ENCODE assay signal across 1 cellular context in the genomic region with DNA sequence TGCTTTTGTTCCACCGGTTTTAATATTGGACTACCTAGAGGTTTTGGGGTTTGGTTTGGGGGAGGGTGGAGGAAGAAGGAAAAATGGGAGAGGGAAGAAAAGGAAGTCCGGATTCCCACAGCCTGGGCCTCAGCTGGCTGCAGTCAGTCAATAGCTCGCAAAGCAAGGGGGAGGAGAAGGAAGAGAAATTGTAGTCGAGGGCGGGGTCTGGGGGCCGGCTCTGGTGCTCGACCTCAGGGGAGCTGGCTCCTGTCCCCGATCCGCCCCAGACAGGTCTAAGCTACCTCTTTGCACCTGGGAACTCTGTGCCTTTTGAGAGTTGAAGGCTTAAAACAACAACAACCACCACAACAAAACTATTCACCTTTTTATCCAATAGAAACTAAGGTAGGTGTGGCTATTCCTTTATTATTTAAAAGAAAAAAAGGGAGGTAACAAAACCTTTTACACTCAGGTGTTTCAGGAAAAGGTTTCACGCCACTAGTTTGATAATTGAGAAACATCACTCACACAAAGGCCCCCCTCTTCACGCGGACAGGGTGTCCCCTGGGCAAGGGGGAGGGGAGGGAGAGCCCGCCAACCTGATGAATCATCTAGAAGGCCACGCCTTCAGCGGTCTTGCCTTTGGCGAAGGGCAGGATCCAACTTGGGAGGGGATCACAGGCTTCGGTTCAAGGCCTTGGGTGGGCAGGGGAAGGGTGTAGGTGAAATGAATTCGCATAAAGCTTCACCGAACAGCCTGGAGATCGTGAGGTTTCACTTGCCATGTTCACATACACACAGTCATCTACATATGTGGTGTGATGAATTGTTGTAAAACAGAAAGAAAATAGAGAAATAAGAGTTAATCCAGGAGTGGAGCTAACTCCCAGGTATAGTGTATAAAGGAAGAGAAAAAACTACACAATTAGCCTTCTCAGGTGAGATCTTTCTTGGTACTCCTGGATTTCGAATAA.
TF ChIP-seq lines count a peak whose summit lies in the region.

No MANE protein-coding gene starts in this region.

TF ChIP-seq in K562, 482 proteins besides CTCF, POLR2A, EP300 and RAD21 (continued from another document and continues in another):
- TF ChIP-seq, protein P1, sequence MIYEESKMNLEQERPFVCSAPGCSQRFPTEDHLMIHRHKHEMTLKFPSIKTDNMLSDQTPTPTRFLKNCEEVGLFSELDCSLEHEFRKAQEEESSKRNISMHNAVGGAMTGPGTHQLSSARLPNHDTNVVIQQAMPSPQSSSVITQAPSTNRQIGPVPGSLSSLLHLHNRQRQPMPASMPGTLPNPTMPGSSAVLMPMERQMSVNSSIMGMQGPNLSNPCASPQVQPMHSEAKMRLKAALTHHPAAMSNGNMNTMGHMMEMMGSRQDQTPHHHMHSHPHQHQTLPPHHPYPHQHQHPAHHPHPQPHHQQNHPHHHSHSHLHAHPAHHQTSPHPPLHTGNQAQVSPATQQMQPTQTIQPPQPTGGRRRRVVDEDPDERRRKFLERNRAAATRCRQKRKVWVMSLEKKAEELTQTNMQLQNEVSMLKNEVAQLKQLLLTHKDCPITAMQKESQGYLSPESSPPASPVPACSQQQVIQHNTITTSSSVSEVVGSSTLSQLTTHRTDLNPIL (CRISPR knock-in tag; IDR thresholded peaks at IDR 0.05), result no peak
- no peak for TF ChIP-seq RFX7 (CRISPR knock-in tag; IDR thresholded peaks at IDR 0.05)
- TF ChIP-seq ZNF644 (tag; IDR thresholded peaks at IDR 0.05; ENCODE audit: low read depth), result no peak
- no peak for TF ChIP-seq CBFA2T2 (conservative IDR thresholded peaks at IDR 0.05)
- no peak for TF ChIP-seq SMAD3 (CRISPR knock-in tag; conservative IDR thresholded peaks at IDR 0.05)
- no peak for TF ChIP-seq KAT2B (IDR thresholded peaks at IDR 0.05; ENCODE audit: low read depth, low read length)
- TF ChIP-seq BCL6 (CRISPR knock-in tag; IDR thresholded peaks at IDR 0.05), result no peak
- TF ChIP-seq, protein P2, sequence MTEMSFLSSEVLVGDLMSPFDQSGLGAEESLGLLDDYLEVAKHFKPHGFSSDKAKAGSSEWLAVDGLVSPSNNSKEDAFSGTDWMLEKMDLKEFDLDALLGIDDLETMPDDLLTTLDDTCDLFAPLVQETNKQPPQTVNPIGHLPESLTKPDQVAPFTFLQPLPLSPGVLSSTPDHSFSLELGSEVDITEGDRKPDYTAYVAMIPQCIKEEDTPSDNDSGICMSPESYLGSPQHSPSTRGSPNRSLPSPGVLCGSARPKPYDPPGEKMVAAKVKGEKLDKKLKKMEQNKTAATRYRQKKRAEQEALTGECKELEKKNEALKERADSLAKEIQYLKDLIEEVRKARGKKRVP (CRISPR knock-in tag; IDR thresholded peaks at IDR 0.05), result no peak
- no peak for TF ChIP-seq ZSCAN29 (IDR thresholded peaks at IDR 0.05)
- no peak for TF ChIP-seq SUPT5H (IDR thresholded peaks at IDR 0.05)
- no peak for TF ChIP-seq PURB (CRISPR knock-in tag; IDR thresholded peaks at IDR 0.05; ENCODE audit: low read depth)
- no peak for TF ChIP-seq RAD51 (IDR thresholded peaks at IDR 0.05; ENCODE audit: borderline replicate concordance, low read depth)
- TF ChIP-seq RFX5 (IDR thresholded peaks at IDR 0.05; ENCODE audit: low read depth, low read length), result no peak
- TF ChIP-seq, protein P3, sequence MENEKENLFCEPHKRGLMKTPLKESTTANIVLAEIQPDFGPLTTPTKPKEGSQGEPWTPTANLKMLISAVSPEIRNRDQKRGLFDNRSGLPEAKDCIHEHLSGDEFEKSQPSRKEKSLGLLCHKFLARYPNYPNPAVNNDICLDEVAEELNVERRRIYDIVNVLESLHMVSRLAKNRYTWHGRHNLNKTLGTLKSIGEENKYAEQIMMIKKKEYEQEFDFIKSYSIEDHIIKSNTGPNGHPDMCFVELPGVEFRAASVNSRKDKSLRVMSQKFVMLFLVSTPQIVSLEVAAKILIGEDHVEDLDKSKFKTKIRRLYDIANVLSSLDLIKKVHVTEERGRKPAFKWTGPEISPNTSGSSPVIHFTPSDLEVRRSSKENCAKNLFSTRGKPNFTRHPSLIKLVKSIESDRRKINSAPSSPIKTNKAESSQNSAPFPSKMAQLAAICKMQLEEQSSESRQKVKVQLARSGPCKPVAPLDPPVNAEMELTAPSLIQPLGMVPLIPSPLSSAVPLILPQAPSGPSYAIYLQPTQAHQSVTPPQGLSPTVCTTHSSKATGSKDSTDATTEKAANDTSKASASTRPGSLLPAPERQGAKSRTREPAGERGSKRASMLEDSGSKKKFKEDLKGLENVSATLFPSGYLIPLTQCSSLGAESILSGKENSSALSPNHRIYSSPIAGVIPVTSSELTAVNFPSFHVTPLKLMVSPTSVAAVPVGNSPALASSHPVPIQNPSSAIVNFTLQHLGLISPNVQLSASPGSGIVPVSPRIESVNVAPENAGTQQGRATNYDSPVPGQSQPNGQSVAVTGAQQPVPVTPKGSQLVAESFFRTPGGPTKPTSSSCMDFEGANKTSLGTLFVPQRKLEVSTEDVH (IDR thresholded peaks at IDR 0.05; ENCODE audit: low read depth, partially characterized antibody), result peak; percentile 39
- TF ChIP-seq, protein P4, sequence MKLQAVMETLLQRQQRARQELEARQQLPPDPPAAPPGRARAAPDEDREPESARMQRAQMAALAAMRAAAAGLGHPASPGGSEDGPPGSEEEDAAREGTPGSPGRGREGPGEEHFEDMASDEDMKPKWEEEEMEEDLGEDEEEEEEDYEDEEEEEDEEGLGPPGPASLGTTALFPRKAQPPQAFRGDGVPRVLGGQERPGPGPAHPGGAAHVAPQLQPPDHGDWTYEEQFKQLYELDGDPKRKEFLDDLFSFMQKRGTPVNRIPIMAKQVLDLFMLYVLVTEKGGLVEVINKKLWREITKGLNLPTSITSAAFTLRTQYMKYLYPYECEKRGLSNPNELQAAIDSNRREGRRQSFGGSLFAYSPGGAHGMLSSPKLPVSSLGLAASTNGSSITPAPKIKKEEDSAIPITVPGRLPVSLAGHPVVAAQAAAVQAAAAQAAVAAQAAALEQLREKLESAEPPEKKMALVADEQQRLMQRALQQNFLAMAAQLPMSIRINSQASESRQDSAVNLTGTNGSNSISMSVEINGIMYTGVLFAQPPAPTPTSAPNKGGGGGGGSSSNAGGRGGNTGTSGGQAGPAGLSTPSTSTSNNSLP (IDR thresholded peaks at IDR 0.05; ENCODE audit: borderline replicate concordance, low read depth, low read length), result no peak
- TF ChIP-seq ZNF23 (CRISPR knock-in tag; IDR thresholded peaks at IDR 0.05), result no peak
- no peak for TF ChIP-seq ZNF175 (CRISPR knock-in tag; IDR thresholded peaks at IDR 0.05; ENCODE audit: low read depth)
- TF ChIP-seq, protein P5, sequence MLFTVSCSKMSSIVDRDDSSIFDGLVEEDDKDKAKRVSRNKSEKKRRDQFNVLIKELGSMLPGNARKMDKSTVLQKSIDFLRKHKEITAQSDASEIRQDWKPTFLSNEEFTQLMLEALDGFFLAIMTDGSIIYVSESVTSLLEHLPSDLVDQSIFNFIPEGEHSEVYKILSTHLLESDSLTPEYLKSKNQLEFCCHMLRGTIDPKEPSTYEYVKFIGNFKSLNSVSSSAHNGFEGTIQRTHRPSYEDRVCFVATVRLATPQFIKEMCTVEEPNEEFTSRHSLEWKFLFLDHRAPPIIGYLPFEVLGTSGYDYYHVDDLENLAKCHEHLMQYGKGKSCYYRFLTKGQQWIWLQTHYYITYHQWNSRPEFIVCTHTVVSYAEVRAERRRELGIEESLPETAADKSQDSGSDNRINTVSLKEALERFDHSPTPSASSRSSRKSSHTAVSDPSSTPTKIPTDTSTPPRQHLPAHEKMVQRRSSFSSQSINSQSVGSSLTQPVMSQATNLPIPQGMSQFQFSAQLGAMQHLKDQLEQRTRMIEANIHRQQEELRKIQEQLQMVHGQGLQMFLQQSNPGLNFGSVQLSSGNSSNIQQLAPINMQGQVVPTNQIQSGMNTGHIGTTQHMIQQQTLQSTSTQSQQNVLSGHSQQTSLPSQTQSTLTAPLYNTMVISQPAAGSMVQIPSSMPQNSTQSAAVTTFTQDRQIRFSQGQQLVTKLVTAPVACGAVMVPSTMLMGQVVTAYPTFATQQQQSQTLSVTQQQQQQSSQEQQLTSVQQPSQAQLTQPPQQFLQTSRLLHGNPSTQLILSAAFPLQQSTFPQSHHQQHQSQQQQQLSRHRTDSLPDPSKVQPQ (CRISPR knock-in tag; IDR thresholded peaks at IDR 0.05; ENCODE audit: borderline replicate concordance), result no peak
- TF ChIP-seq, protein P6, sequence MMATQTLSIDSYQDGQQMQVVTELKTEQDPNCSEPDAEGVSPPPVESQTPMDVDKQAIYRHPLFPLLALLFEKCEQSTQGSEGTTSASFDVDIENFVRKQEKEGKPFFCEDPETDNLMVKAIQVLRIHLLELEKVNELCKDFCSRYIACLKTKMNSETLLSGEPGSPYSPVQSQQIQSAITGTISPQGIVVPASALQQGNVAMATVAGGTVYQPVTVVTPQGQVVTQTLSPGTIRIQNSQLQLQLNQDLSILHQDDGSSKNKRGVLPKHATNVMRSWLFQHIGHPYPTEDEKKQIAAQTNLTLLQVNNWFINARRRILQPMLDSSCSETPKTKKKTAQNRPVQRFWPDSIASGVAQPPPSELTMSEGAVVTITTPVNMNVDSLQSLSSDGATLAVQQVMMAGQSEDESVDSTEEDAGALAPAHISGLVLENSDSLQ (IDR thresholded peaks at IDR 0.05), result peak; percentile 62; the same call in 1 of the 2 replicates
- no peak for TF ChIP-seq TEAD4 (IDR thresholded peaks at IDR 0.05; ENCODE audit: low read length)
- no peak for TF ChIP-seq TEAD4 (CRISPR knock-in tag; IDR thresholded peaks at IDR 0.05; ENCODE audit: borderline replicate concordance)
- TF ChIP-seq, protein P7, sequence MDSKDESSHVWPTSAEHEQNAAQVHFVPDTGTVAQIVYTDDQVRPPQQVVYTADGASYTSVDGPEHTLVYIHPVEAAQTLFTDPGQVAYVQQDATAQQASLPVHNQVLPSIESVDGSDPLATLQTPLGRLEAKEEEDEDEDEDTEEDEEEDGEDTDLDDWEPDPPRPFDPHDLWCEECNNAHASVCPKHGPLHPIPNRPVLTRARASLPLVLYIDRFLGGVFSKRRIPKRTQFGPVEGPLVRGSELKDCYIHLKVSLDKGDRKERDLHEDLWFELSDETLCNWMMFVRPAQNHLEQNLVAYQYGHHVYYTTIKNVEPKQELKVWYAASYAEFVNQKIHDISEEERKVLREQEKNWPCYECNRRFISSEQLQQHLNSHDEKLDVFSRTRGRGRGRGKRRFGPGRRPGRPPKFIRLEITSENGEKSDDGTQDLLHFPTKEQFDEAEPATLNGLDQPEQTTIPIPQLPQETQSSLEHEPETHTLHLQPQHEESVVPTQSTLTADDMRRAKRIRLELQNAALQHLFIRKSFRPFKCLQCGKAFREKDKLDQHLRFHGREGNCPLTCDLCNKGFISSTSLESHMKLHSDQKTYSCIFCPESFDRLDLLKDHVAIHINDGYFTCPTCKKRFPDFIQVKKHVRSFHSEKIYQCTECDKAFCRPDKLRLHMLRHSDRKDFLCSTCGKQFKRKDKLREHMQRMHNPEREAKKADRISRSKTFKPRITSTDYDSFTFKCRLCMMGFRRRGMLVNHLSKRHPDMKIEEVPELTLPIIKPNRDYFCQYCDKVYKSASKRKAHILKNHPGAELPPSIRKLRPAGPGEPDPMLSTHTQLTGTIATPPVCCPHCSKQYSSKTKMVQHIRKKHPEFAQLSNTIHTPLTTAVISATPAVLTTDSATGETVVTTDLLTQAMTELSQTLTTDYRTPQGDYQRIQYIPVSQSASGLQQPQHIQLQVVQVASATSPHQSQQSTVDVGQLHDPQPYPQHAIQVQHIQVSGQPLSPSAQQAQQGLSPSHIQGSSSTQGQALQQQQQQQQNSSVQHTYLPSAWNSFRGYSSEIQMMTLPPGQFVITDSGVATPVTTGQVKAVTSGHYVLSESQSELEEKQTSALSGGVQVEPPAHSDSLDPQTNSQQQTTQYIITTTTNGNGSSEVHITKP (IDR thresholded peaks at IDR 0.05; ENCODE audit: partially characterized antibody), result peak; percentile 58
- TF ChIP-seq ATF7 (IDR thresholded peaks at IDR 0.05), result peak; percentile 32; the same call in 1 of the 2 replicates
- TF ChIP-seq CHD2 (IDR thresholded peaks at IDR 0.05; ENCODE audit: low read depth, low read length), result 0 out of 2 replicates have a peak, but pooled peaks have one; percentile 12
- no peak for TF ChIP-seq NCOA2 (IDR thresholded peaks at IDR 0.05; ENCODE audit: partially characterized antibody in 2 of 2)
- no peak for TF ChIP-seq POLR3G (IDR thresholded peaks at IDR 0.05; ENCODE audit: extremely low read depth, insufficient read length, insufficient replicate concordance)
- TF ChIP-seq, protein P8, sequence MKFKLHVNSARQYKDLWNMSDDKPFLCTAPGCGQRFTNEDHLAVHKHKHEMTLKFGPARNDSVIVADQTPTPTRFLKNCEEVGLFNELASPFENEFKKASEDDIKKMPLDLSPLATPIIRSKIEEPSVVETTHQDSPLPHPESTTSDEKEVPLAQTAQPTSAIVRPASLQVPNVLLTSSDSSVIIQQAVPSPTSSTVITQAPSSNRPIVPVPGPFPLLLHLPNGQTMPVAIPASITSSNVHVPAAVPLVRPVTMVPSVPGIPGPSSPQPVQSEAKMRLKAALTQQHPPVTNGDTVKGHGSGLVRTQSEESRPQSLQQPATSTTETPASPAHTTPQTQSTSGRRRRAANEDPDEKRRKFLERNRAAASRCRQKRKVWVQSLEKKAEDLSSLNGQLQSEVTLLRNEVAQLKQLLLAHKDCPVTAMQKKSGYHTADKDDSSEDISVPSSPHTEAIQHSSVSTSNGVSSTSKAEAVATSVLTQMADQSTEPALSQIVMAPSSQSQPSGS (CRISPR knock-in tag; IDR thresholded peaks at IDR 0.05), result no peak
- no peak for TF ChIP-seq ARHGAP35 (IDR thresholded peaks at IDR 0.05; ENCODE audit: partially characterized antibody)
- TF ChIP-seq BMI1 (IDR thresholded peaks at IDR 0.05; ENCODE audit: low read length), result no peak
- TF ChIP-seq, protein P9, sequence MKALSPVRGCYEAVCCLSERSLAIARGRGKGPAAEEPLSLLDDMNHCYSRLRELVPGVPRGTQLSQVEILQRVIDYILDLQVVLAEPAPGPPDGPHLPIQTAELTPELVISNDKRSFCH (CRISPR knock-in tag; IDR thresholded peaks at IDR 0.05), result no peak
- TF ChIP-seq, protein P9 (tag; IDR thresholded peaks at IDR 0.05), result no peak
- TF ChIP-seq, protein P10, sequence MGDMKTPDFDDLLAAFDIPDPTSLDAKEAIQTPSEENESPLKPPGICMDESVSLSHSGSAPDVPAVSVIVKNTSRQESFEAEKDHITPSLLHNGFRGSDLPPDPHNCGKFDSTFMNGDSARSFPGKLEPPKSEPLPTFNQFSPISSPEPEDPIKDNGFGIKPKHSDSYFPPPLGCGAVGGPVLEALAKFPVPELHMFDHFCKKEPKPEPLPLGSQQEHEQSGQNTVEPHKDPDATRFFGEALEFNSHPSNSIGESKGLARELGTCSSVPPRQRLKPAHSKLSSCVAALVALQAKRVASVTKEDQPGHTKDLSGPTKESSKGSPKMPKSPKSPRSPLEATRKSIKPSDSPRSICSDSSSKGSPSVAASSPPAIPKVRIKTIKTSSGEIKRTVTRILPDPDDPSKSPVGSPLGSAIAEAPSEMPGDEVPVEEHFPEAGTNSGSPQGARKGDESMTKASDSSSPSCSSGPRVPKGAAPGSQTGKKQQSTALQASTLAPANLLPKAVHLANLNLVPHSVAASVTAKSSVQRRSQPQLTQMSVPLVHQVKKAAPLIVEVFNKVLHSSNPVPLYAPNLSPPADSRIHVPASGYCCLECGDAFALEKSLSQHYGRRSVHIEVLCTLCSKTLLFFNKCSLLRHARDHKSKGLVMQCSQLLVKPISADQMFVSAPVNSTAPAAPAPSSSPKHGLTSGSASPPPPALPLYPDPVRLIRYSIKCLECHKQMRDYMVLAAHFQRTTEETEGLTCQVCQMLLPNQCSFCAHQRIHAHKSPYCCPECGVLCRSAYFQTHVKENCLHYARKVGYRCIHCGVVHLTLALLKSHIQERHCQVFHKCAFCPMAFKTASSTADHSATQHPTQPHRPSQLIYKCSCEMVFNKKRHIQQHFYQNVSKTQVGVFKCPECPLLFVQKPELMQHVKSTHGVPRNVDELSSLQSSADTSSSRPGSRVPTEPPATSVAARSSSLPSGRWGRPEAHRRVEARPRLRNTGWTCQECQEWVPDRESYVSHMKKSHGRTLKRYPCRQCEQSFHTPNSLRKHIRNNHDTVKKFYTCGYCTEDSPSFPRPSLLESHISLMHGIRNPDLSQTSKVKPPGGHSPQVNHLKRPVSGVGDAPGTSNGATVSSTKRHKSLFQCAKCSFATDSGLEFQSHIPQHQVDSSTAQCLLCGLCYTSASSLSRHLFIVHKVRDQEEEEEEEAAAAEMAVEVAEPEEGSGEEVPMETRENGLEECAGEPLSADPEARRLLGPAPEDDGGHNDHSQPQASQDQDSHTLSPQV (IDR thresholded peaks at IDR 0.05), result no peak
